ENCODE assay signal across 8 cellular contexts in genomic region chr6:109008951-109009760, GRCh38.
DNase-seq lines count a peak whose midpoint lies in the region; ATAC-seq and TF ChIP-seq lines count a peak whose summit lies in the region.

No MANE protein-coding gene starts in this region.

- peak; percentile 92 to 99 for TF ChIP-seq POLR2A in adrenal gland (IDR thresholded peaks at IDR 0.05)

- H3K27me3 Mint-ChIP-seq in type B pancreatic cell: no peaks in the 10 kb centered on the region

- ATAC-seq in HG02623 (IDR thresholded peaks at IDR 0.05; ENCODE audit: unreplicated experiment) (peak; percentile 95), heart right ventricle (peak; percentile 93 to 98 (median 96))

- H3K4me3 ChIP-seq in GM06990 (replicated peaks; ENCODE audit: low read depth, low read length) (peak overlapping the region; percentile 78), adrenal gland (peak overlapping the region; percentile 41 to 96 (median 52)), heart right ventricle (peak overlapping the region; percentile 67 to 98 (median 94))

- H3K36me3 Mint-ChIP-seq in type B pancreatic cell: no peaks in the 10 kb centered on the region

- H3K9me3 ChIP-seq in adrenal gland (replicated peaks in 1 of 3) (no peaks in the 10 kb centered on the region), heart right ventricle (no peaks in the 10 kb centered on the region)

- H3K36me3 ChIP-seq in GM06990 (ENCODE audit: control insufficient read depth, insufficient read depth, low read length) (no peaks in the 10 kb centered on the region), adrenal gland (replicated peaks in 1 of 2) (no peaks in the 10 kb centered on the region), heart right ventricle (no peaks in the 10 kb centered on the region)

- TF ChIP-seq CTCF in GM06990 (IDR thresholded peaks at IDR 0.05; ENCODE audit: insufficient read depth, low read length, poor library complexity, severe bottlenecking) (no peak), adrenal gland (IDR thresholded peaks at IDR 0.05) (peak in 4 of 6 experiments; percentile 29 to 77 (median 52)), heart right ventricle (IDR thresholded peaks at IDR 0.05) (peak in 7 of 9 donors; percentile 11 to 52 (median 15)), type B pancreatic cell (conservative IDR thresholded peaks at IDR 0.05) (peak; percentile 63)

- DNase-seq in GM06990 (ENCODE audit: extremely low read depth, insufficient read length) (peak; percentile 85), NCI-H1105 (lab: John Stamatoyannopoulos, UW) (peak; percentile 86), T follicular helper cell (ENCODE audit: low read depth) (peak; percentile 89), adrenal gland (peak; percentile 91 to 98 (median 96)), heart right ventricle (peak; percentile 93 to 96), posterior cingulate gyrus (peak; percentile 85 to 99 (median 94)), type B pancreatic cell (ENCODE audit: extremely low spot score, unreplicated experiment) (peak; percentile 91)

- intact Hi-C loops in adrenal gland (cut with DNase I): loop anchor here (10.0 kb wide), 2 partner anchors 56 to 66 kb away; no protein-coding TSS in a partner anchor
- intact Hi-C loops in heart right ventricle (cut with DNase I): loop anchor here in 8 of 10 donors (2.0 to 10.0 kb wide), 13 partner anchors 37 to 373 kb away; partner anchors contain the start of gene CD164 (in 1 of the 8)
- intact Hi-C loops in posterior cingulate gyrus (cut with DNase I): loop anchor here (5.0 kb wide), 3 partner anchors 63 to 162 kb away; partner anchors contain the start of genes ARMC2 and SESN1

- H3K27me3 ChIP-seq in GM06990 (replicated peaks; ENCODE audit: control insufficient read depth, insufficient read depth, low read length) (peaks cover 1% of the 10 kb centered on the region; the same call in 1 of the 2 replicates), adrenal gland (no peaks in the 10 kb centered on the region), heart right ventricle (no peaks in the 10 kb centered on the region)

- H3K27ac Mint-ChIP-seq in type B pancreatic cell: peak overlapping the region; percentile 98

- H3K4me1 ChIP-seq in adrenal gland (replicated peaks in 1 of 2) (peaks cover 6 to 47% of the 10 kb centered on the region in 2 donors), heart right ventricle (peaks cover 0 to 73% (median 59%) of the 10 kb centered on the region in 9 donors)

- H3K4me3 Mint-ChIP-seq in type B pancreatic cell: peak overlapping the region; percentile 98

- WGBS in adrenal gland, 4 donors: 0 to 1% (median 0%) methylated on average over 25 to 89 of the region's 89 CpGs
- 0% methylated on average over 88 to 89 of the region's 89 CpGs for WGBS in heart right ventricle, 2 donors

- H3K4me1 Mint-ChIP-seq in type B pancreatic cell (ENCODE audit: unreplicated experiment): peaks cover 23% of the 10 kb centered on the region

- H3K9me3 Mint-ChIP-seq in type B pancreatic cell: no peaks in the 10 kb centered on the region

- H3K27ac ChIP-seq in adrenal gland (peak overlapping the region; percentile 68 to 99 (median 95)), heart right ventricle (peak overlapping the region; percentile 91 to 98 (median 96))

Comparison
In these comparisons a context has a peak if more than half of its experiments do, and no peak if none do; other contexts are left out.
1. Peak in every context shown above with its lines: DNase-seq, ATAC-seq, H3K4me3 ChIP-seq and H3K27ac ChIP-seq.